2 cellular contexts compared by ENCODE assay signal in the genomic region with DNA sequence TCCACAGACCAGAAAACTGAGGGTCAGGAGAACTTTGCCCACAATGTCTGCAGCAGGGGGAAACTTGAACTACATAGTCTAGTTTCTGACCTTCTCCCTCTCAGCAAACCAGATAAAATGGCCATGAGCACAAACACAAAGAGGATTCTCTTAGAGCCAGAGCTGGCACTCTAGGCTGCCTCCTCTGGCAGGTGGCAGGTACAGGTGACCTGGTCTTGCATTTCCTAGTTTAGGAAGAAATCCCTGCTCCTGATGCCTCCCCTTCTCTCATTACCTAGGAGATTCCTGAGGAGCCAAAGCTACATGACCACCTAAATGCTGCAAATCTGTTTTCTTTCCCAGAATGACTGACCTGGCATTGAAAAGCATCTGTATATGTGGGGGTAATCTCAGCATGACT.
TF ChIP-seq lines count a peak whose summit lies in the region.

No MANE protein-coding gene starts in this region.

TF ChIP-seq in GM23338, 12 proteins besides CTCF, POLR2A, EP300 and RAD21 (continued from another document):
- TF ChIP-seq, protein P1, sequence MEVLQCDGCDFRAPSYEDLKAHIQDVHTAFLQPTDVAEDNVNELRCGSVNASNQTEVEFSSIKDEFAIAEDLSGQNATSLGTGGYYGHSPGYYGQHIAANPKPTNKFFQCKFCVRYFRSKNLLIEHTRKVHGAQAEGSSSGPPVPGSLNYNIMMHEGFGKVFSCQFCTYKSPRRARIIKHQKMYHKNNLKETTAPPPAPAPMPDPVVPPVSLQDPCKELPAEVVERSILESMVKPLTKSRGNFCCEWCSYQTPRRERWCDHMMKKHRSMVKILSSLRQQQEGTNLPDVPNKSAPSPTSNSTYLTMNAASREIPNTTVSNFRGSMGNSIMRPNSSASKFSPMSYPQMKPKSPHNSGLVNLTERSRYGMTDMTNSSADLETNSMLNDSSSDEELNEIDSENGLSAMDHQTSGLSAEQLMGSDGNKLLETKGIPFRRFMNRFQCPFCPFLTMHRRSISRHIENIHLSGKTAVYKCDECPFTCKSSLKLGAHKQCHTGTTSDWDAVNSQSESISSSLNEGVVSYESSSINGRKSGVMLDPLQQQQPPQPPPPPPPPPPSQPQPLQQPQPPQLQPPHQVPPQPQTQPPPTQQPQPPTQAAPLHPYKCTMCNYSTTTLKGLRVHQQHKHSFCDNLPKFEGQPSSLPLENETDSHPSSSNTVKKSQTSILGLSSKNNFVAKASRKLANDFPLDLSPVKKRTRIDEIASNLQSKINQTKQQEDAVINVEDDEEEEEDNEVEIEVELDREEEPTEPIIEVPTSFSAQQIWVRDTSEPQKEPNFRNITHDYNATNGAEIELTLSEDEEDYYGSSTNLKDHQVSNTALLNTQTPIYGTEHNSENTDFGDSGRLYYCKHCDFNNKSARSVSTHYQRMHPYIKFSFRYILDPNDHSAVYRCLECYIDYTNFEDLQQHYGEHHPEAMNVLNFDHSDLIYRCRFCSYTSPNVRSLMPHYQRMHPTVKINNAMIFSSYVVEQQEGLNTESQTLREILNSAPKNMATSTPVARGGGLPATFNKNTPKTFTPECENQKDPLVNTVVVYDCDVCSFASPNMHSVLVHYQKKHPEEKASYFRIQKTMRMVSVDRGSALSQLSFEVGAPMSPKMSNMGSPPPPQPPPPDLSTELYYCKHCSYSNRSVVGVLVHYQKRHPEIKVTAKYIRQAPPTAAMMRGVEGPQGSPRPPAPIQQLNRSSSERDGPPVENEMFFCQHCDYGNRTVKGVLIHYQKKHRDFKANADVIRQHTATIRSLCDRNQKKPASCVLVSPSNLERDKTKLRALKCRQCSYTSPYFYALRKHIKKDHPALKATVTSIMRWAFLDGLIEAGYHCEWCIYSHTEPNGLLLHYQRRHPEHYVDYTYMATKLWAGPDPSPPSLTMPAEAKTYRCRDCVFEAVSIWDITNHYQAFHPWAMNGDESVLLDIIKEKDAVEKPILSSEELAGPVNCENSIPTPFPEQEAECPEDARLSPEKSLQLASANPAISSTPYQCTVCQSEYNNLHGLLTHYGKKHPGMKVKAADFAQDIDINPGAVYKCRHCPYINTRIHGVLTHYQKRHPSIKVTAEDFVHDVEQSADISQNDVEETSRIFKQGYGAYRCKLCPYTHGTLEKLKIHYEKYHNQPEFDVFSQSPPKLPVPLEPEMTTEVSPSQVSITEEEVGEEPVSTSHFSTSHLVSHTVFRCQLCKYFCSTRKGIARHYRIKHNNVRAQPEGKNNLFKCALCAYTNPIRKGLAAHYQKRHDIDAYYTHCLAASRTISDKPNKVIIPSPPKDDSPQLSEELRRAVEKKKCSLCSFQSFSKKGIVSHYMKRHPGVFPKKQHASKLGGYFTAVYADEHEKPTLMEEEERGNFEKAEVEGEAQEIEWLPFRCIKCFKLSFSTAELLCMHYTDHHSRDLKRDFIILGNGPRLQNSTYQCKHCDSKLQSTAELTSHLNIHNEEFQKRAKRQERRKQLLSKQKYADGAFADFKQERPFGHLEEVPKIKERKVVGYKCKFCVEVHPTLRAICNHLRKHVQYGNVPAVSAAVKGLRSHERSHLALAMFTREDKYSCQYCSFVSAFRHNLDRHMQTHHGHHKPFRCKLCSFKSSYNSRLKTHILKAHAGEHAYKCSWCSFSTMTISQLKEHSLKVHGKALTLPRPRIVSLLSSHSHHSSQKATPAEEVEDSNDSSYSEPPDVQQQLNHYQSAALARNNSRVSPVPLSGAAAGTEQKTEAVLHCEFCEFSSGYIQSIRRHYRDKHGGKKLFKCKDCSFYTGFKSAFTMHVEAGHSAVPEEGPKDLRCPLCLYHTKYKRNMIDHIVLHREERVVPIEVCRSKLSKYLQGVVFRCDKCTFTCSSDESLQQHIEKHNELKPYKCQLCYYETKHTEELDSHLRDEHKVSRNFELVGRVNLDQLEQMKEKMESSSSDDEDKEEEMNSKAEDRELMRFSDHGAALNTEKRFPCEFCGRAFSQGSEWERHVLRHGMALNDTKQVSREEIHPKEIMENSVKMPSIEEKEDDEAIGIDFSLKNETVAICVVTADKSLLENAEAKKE (CRISPR knock-in tag; IDR thresholded peaks at IDR 0.05): no peak
- TF ChIP-seq ZNF114 (CRISPR knock-in tag; IDR thresholded peaks at IDR 0.05): no peak
- TF ChIP-seq, protein P2, sequence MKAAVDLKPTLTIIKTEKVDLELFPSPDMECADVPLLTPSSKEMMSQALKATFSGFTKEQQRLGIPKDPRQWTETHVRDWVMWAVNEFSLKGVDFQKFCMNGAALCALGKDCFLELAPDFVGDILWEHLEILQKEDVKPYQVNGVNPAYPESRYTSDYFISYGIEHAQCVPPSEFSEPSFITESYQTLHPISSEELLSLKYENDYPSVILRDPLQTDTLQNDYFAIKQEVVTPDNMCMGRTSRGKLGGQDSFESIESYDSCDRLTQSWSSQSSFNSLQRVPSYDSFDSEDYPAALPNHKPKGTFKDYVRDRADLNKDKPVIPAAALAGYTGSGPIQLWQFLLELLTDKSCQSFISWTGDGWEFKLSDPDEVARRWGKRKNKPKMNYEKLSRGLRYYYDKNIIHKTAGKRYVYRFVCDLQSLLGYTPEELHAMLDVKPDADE (IDR thresholded peaks at IDR 0.05): no peak
- no peak for TF ChIP-seq POLR2AphosphoS5 (IDR thresholded peaks at IDR 0.05; ENCODE audit: low read depth)
- TF ChIP-seq, protein P3, sequence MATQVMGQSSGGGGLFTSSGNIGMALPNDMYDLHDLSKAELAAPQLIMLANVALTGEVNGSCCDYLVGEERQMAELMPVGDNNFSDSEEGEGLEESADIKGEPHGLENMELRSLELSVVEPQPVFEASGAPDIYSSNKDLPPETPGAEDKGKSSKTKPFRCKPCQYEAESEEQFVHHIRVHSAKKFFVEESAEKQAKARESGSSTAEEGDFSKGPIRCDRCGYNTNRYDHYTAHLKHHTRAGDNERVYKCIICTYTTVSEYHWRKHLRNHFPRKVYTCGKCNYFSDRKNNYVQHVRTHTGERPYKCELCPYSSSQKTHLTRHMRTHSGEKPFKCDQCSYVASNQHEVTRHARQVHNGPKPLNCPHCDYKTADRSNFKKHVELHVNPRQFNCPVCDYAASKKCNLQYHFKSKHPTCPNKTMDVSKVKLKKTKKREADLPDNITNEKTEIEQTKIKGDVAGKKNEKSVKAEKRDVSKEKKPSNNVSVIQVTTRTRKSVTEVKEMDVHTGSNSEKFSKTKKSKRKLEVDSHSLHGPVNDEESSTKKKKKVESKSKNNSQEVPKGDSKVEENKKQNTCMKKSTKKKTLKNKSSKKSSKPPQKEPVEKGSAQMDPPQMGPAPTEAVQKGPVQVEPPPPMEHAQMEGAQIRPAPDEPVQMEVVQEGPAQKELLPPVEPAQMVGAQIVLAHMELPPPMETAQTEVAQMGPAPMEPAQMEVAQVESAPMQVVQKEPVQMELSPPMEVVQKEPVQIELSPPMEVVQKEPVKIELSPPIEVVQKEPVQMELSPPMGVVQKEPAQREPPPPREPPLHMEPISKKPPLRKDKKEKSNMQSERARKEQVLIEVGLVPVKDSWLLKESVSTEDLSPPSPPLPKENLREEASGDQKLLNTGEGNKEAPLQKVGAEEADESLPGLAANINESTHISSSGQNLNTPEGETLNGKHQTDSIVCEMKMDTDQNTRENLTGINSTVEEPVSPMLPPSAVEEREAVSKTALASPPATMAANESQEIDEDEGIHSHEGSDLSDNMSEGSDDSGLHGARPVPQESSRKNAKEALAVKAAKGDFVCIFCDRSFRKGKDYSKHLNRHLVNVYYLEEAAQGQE (IDR thresholded peaks at IDR 0.05; ENCODE audit: unreplicated experiment): no peak
- no peak for TF ChIP-seq CREB1 (CRISPR knock-in tag; IDR thresholded peaks at IDR 0.05; ENCODE audit: low read depth)
TF ChIP-seq in GM23338: peak in this region for 0.

TF ChIP-seq in WTC11, 78 proteins besides CTCF, POLR2A, EP300 and RAD21 (continued from another document):
- TF ChIP-seq, protein P4, sequence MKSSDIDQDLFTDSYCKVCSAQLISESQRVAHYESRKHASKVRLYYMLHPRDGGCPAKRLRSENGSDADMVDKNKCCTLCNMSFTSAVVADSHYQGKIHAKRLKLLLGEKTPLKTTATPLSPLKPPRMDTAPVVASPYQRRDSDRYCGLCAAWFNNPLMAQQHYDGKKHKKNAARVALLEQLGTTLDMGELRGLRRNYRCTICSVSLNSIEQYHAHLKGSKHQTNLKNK (CRISPR knock-in tag; IDR thresholded peaks at IDR 0.05): no peak
- no peak for TF ChIP-seq ZNF396 (CRISPR knock-in tag; IDR thresholded peaks at IDR 0.05; ENCODE audit: borderline replicate concordance)
- TF ChIP-seq, protein P5, sequence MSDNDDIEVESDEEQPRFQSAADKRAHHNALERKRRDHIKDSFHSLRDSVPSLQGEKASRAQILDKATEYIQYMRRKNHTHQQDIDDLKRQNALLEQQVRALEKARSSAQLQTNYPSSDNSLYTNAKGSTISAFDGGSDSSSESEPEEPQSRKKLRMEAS (CRISPR knock-in tag; IDR thresholded peaks at IDR 0.05): no peak
- TF ChIP-seq, protein P6, sequence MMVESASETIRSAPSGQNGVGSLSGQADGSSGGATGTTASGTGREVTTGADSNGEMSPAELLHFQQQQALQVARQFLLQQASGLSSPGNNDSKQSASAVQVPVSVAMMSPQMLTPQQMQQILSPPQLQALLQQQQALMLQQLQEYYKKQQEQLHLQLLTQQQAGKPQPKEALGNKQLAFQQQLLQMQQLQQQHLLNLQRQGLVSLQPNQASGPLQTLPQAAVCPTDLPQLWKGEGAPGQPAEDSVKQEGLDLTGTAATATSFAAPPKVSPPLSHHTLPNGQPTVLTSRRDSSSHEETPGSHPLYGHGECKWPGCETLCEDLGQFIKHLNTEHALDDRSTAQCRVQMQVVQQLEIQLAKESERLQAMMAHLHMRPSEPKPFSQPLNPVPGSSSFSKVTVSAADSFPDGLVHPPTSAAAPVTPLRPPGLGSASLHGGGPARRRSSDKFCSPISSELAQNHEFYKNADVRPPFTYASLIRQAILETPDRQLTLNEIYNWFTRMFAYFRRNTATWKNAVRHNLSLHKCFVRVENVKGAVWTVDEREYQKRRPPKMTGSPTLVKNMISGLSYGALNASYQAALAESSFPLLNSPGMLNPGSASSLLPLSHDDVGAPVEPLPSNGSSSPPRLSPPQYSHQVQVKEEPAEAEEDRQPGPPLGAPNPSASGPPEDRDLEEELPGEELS (CRISPR knock-in tag; IDR thresholded peaks at IDR 0.05): no peak
- TF ChIP-seq, protein P7, sequence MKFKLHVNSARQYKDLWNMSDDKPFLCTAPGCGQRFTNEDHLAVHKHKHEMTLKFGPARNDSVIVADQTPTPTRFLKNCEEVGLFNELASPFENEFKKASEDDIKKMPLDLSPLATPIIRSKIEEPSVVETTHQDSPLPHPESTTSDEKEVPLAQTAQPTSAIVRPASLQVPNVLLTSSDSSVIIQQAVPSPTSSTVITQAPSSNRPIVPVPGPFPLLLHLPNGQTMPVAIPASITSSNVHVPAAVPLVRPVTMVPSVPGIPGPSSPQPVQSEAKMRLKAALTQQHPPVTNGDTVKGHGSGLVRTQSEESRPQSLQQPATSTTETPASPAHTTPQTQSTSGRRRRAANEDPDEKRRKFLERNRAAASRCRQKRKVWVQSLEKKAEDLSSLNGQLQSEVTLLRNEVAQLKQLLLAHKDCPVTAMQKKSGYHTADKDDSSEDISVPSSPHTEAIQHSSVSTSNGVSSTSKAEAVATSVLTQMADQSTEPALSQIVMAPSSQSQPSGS (CRISPR knock-in tag; IDR thresholded peaks at IDR 0.05; ENCODE audit: borderline replicate concordance, low read depth): no peak
